29 cellular contexts compared by ENCODE assay signal in genomic region chr22:47295982-47296381, GRCh38.
"Had no signal": no experiment of that assay in that cellular context is flagged by ENCODE, and none has a peak within 500 bp of the region (broad histone marks: within the 10 kb centered on the region; RNA-seq: fewer than 3 reads in every experiment).

No MANE protein-coding gene starts in this region.

- H3K9me3 Mint-ChIP-seq: immature natural killer cell; stimulated activated memory B cell treated with anti-CD40 and anti-IgM and Interleukin-4, amounts not matched to agents 10 μg/mL and 1 μg/mL and 100 μg/mL, for 72 hours had no signal

- H3K36me3 ChIP-seq: left lung, lower lobe of right lung, neural progenitor cell, neutrophil, ovary, right atrium auricular region, right lobe of liver, thoracic aorta, tibial artery, vagina had no signal

- H3K9me3 ChIP-seq: left lung, lower lobe of right lung, neutrophil, ovary, right atrium auricular region, right lobe of liver, thoracic aorta, tibial artery, vagina had no signal

- H3K4me3 Mint-ChIP-seq: immature natural killer cell; naive thymus-derived CD8-positive, alpha-beta T cell; nephron progenitor cell; neural progenitor cell; stimulated activated memory B cell treated with anti-CD40 and anti-IgM and Interleukin-4, amounts not matched to agents 10 μg/mL and 1 μg/mL and 100 μg/mL, for 72 hours; stimulated activated naive CD8-positive, alpha-beta T cell treated with anti-CD3 and anti-CD28 coated beads, Interleukin-15, amount 100 ng/mL, for 72 hours had no signal

- H3K27ac Mint-ChIP-seq: immature natural killer cell; naive thymus-derived CD8-positive, alpha-beta T cell; nephron progenitor cell; neural progenitor cell; progenitor cell of endocrine pancreas; stimulated activated memory B cell treated with anti-CD40 and anti-IgM and Interleukin-4, amounts not matched to agents 10 μg/mL and 1 μg/mL and 100 μg/mL, for 72 hours had no signal

- H3K4me1 ChIP-seq: left lung, neural progenitor cell, right atrium auricular region, vagina had no signal

- H3K36me3 Mint-ChIP-seq: immature natural killer cell; naive thymus-derived CD8-positive, alpha-beta T cell; neural progenitor cell; stimulated activated memory B cell treated with anti-CD40 and anti-IgM and Interleukin-4, amounts not matched to agents 10 μg/mL and 1 μg/mL and 100 μg/mL, for 72 hours had no signal

- H3K27me3 Mint-ChIP-seq: progenitor cell of endocrine pancreas had no signal

- H3K27me3 ChIP-seq: neural progenitor cell, neutrophil, ovary, right atrium auricular region, right lobe of liver, vagina had no signal

- H3K27ac ChIP-seq: left lung, lower lobe of right lung, neural progenitor cell, neutrophil, ovary, right atrium auricular region, right lobe of liver, thoracic aorta, tibial artery, vagina had no signal

- ATAC-seq: left colon; left lung; lower lobe of right lung; naive thymus-derived CD8-positive, alpha-beta T cell; right lobe of liver; stimulated activated memory B cell treated with anti-CD40 and anti-IgM and Interleukin-4, amounts not matched to agents 10 μg/mL and 1 μg/mL and 100 μg/mL, for 72 hours; stimulated activated naive CD8-positive, alpha-beta T cell treated with anti-CD3 and anti-CD28 coated beads, Interleukin-15, amount 100 ng/mL, for 72 hours had no signal

- DNase-seq: hypothalamus; immature natural killer cell; kidney; left colon; left lung; lower lobe of right lung; mammary epithelial cell; mesenchymal stem cell; nephron progenitor cell; occipital lobe; ovary; right lobe of liver; stimulated activated CD4-positive, alpha-beta T cell treated with anti-CD3 and anti-CD28 coated beads, Interleukin-1b, Interleukin-23, amount 100 ng/mL, for 48 hours; stimulated activated CD4-positive, alpha-beta T cell treated with anti-CD3 and anti-CD28 coated beads, Interleukin-2, amount 100 ng/mL, for 48 hours; stimulated activated CD4-positive, alpha-beta T cell treated with anti-CD3 and anti-CD28 coated beads, Interleukin-4, amount 100 ng/mL, for 4 hours; stimulated activated CD8-positive, alpha-beta memory T cell treated with anti-CD3 and anti-CD28 coated beads, Interleukin-4, amount 100 ng/mL, for 48 hours; stimulated activated naive CD4-positive, alpha-beta T cell treated with Interleukin-2 at 50 U/mL for 16 hours; trophoblast cell had no signal

- H3K4me3 ChIP-seq: left lung, lower lobe of right lung, neural progenitor cell, ovary, right atrium auricular region, right lobe of liver, smooth muscle cell, thoracic aorta, tibial artery, vagina had no signal

- H3K4me1 Mint-ChIP-seq: immature natural killer cell; nephron progenitor cell; neural progenitor cell; stimulated activated memory B cell treated with anti-CD40 and anti-IgM and Interleukin-4, amounts not matched to agents 10 μg/mL and 1 μg/mL and 100 μg/mL, for 72 hours; stimulated activated naive CD8-positive, alpha-beta T cell treated with anti-CD3 and anti-CD28 coated beads, Interleukin-15, amount 100 ng/mL, for 72 hours had no signal
